In the genomic region with DNA sequence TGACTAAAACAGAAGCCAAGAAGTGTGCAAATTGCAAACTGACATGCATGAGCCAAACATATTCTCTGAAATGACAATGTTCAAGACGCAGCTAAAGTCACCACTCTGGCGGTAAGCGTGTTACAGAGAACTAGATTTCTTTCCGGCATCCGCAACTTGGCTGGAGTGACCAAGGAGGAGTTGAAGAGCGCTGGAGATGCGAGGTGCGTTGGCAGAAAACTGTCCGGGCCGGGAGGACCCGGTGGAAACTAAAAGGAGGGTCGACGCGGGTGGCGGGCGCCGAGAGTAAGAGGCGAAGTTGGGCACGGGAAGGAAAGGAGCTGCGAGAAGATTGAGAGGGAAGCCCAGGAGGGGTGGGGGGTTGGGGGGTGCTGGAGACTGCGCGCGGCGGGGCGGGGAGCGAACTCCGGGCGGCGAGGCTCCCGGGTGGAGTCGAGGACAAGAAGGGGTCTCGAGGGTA, we compare ENCODE assay signal across 8 cellular contexts. TPM values are rescaled to one million over a fixed set of nuclear protein-coding genes. Genes with fewer than 3 reads are reported as not detected.
DNase-seq lines count a peak whose midpoint lies in the region; ATAC-seq lines count a peak whose summit lies in the region.

No MANE protein-coding gene starts in this region.

- H3K36me3 Mint-ChIP-seq in naive B cell: peaks cover 8 to 34% of the 10 kb centered on the region in 2 donors

- H3K9me3 Mint-ChIP-seq in naive B cell: peaks cover 0 to 3% (median 0%) of the 10 kb centered on the region in 7 donors

- peak; percentile 41 to 42 for DNase-seq in stimulated activated CD4-positive, alpha-beta T cell treated with anti-CD3 and anti-CD28 coated beads, Interleukin-2, amount 100 ng/mL, for 24 hours
- DNase-seq in stimulated activated CD4-positive, alpha-beta T cell treated with anti-CD3 and anti-CD28 coated beads, Interleukin-4, amount 100 ng/mL, for 4 hours: no peak
- DNase-seq in HS-5 (ENCODE audit: low read depth) (peak; percentile 5), naive B cell (no peak), epidermal melanocyte (ENCODE audit: insufficient read length, low spot score) (no peak)
- peak in 3 of 4 experiments; percentile 3 to 13 (median 4) for DNase-seq in activated CD4-positive, CD25-positive, alpha-beta regulatory T cell (lab: John Stamatoyannopoulos, UW)

- H3K4me1 Mint-ChIP-seq in naive B cell: peaks cover 66 to 79% (median 75%) of the 10 kb centered on the region in 3 donors

- H3K4me3 Mint-ChIP-seq in naive B cell: peak overlapping the region; percentile 97 to 100 (median 98)

- peak overlapping the region; percentile 38 for H3K4me3 ChIP-seq in endocrine pancreas (ENCODE audit: control insufficient read depth, insufficient read depth, low read length)

- H3K9ac ChIP-seq in endocrine pancreas (ENCODE audit: control insufficient read depth, insufficient read depth, low read length): peak overlapping the region; percentile 5

- H3K9me3 ChIP-seq in endocrine pancreas (ENCODE audit: control insufficient read depth, low read length): no peaks in the 10 kb centered on the region

- H3K27me3 Mint-ChIP-seq in naive B cell: no peaks in the 10 kb centered on the region

- H3K27ac Mint-ChIP-seq in naive B cell: peak overlapping the region; percentile 94 to 99 (median 98)

- no peaks in the 10 kb centered on the region for H3K27me3 ChIP-seq in endocrine pancreas (ENCODE audit: control insufficient read depth, insufficient read depth, low read length)

- ATAC-seq in naive B cell (ENCODE audit: low read depth in 2 of 2) (peak in 1 of 2 donors; percentile 1), HG03159 (IDR thresholded peaks at IDR 0.05; ENCODE audit: unreplicated experiment) (no peak)

- no peaks in the 10 kb centered on the region for H3K4me1 ChIP-seq in endocrine pancreas (ENCODE audit: control insufficient read depth, insufficient read depth, low read length)

- H3K36me3 ChIP-seq in endocrine pancreas (ENCODE audit: control insufficient read depth, insufficient read depth, low read length): no peaks in the 10 kb centered on the region

RNA-seq across cellular contexts. Expression of a gene that starts 0.8 kb away (rescaled TPM):
- polyA plus RNA-seq in naive B cell (ENCODE audit: low read depth in 6 of 6): 100 to 1,000 TPM; 129 to 288 (median 195) TPM

RNA-seq across cellular contexts. Expression of a gene that starts 52.0 kb away (rescaled TPM):
- 10 to 100 TPM; 57.8 to 83.2 (median 71.3) TPM for polyA plus RNA-seq in naive B cell (ENCODE audit: low read depth in 6 of 6)

Comparison
In these comparisons a context has a peak if more than half of its experiments do, and no peak if none do; other contexts are left out.
1. DNase-seq: peak in stimulated activated CD4-positive, alpha-beta T cell treated with anti-CD3 and anti-CD28 coated beads, Interleukin-2, amount 100 ng/mL, for 24 hours (2 of 2), HS-5 (single experiment) and activated CD4-positive, CD25-positive, alpha-beta regulatory T cell (3 of 4); none in stimulated activated CD4-positive, alpha-beta T cell treated with anti-CD3 and anti-CD28 coated beads, Interleukin-4, amount 100 ng/mL, for 4 hours (0 of 2), naive B cell (single experiment) and epidermal melanocyte (single experiment).